In the genomic region with DNA sequence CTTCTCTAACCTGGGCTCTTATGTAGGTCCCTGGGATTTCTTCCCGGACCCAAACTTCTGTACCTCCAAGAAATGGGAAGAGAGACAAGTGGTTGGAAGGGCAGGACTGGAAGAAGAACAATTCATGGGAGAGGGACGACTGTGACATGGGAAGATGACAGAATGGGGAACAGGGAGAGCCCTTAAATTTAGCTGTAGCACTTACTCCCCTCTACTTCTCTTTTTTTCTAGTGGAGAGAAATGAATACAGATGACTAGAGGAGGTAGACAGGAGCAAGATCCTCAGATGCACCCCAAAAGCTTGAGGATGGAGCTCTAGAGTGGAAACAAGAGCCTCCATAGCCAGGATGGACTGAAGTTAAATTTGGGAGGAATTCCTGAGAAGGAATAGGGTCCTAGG, we compare ENCODE assay signal across 10 cellular contexts. TPM values are rescaled to one million over a fixed set of nuclear protein-coding genes. Genes with fewer than 3 reads are reported as not detected.
DNase-seq lines count a peak whose midpoint lies in the region; ATAC-seq, FAIRE-seq and TF ChIP-seq lines count a peak whose summit lies in the region.
"Had no signal": no experiment of that assay in that cellular context is flagged by ENCODE, and none has a peak within 500 bp of the region (broad histone marks: within the 10 kb centered on the region; RNA-seq: fewer than 3 reads in every experiment).

No MANE protein-coding gene starts in this region.

- H4K20me1 ChIP-seq in HepG2 (ENCODE audit: insufficient read depth, low read length) = peaks cover 5% of the 10 kb centered on the region; the same call in 1 of the 2 replicates

- POLR2A ChIA-PET in HepG2 (lab: Yijun Ruan, JAX) = interaction anchor here (1.2 kb wide), 1 partner anchor 16 kb away, joined by 4 read pairs; a partner anchor contains a TSS
- POLR2A ChIA-PET in activated CD4-positive, alpha-beta memory T cell treated with anti-CD3 and anti-CD28 coated beads, Interleukin-2, amount 10 ng/mL, durations not matched to agents 7 days and 5 days (lab: Charles Lee) = interaction anchor here (1.1 to 19.7 kb wide), 12 partner anchors 8 to 263 kb away, joined by 3 to 639 read pairs (median 10); a partner anchor contains a TSS

- peaks cover 70% of the 10 kb centered on the region for H3K4me1 Mint-ChIP-seq in activated CD4-positive, alpha-beta memory T cell treated with anti-CD3 and anti-CD28 coated beads, Interleukin-2, amount 10 ng/mL, durations not matched to agents 7 days and 5 days
- peaks cover 56% of the 10 kb centered on the region for H3K4me1 Mint-ChIP-seq in memory B cell

- no peak for FAIRE-seq in HepG2 (lab: Jason Lieb, UNC)

- no peaks in the 10 kb centered on the region for H3K36me3 ChIP-seq in liver (ENCODE audit: control insufficient read depth in 4 of 4, insufficient read depth in 3 of 4, low read depth in 1 of 4, low read length in 3 of 4)
- peaks cover 0 to 2% of the 10 kb centered on the region in 2 experiments; a peak in 3 of 5 replicates for H3K36me3 ChIP-seq in HepG2 (replicated peaks in 1 of 2; ENCODE audit: control insufficient read depth in 1 of 2, insufficient read depth in 2 of 2, low read length in 2 of 2)

- H3K79me2 ChIP-seq in HepG2 (ENCODE audit: insufficient read depth, low read length) = peaks cover 23% of the 10 kb centered on the region

- H3K9ac ChIP-seq in liver (ENCODE audit: low read depth in 1 of 2, low read length in 2 of 2) = peak overlapping the region in 1 of 2 donors; percentile 48
- H3K9ac ChIP-seq in HepG2 (ENCODE audit: insufficient read depth, low read depth, low read length) = no peak overlapping the region

- H3K9me3 ChIP-seq in liver (ENCODE audit: control insufficient read depth in 4 of 4, low read length in 3 of 4) = no peaks in the 10 kb centered on the region
- H3K9me3 ChIP-seq in HepG2 (ENCODE audit: low read length) = no peaks in the 10 kb centered on the region

- intact Hi-C loops in HepG2 (cut with micrococcal nuclease; ENCODE audit: unreplicated experiment) = no loop called here

- peak overlapping the region; percentile 90 for H3K4me3 Mint-ChIP-seq in activated CD4-positive, alpha-beta memory T cell treated with anti-CD3 and anti-CD28 coated beads, Interleukin-2, amount 10 ng/mL, durations not matched to agents 7 days and 5 days
- H3K4me3 Mint-ChIP-seq in memory B cell = peak overlapping the region; percentile 94

- no peak overlapping the region for H3K4me3 ChIP-seq in liver (ENCODE audit: low read depth in 1 of 3, low read length in 3 of 3)
- no peak overlapping the region for H3K4me3 ChIP-seq in HepG2 (replicated peaks in 1 of 3; ENCODE audit: insufficient read depth in 1 of 3, low read depth in 2 of 3, low read length in 3 of 3)

- WGBS in liver = 73% methylated on average over 2 of the region's 2 CpGs
- WGBS in HepG2 (ENCODE audit: low lambda C conversion rate) = 92% methylated on average over 2 of the region's 2 CpGs

- H3K4me1 ChIP-seq in liver (ENCODE audit: control insufficient read depth in 4 of 4, insufficient read depth in 4 of 4, low read length in 3 of 4) (peaks cover 0 to 21% (median 10%) of the 10 kb centered on the region in 4 donors), HepG2 (ENCODE audit: insufficient read depth, low read length) (peaks cover 57% of the 10 kb centered on the region)

- H2AFZ ChIP-seq in HepG2 (ENCODE audit: low read length) = no peak overlapping the region

- TF ChIP-seq CTCF in liver (IDR thresholded peaks at IDR 0.05; ENCODE audit: low read depth, low read length, missing input control) (no peak), HepG2 (CRISPR knock-in tag; IDR thresholded peaks at IDR 0.05) (no peak)

- H3K9me3 Mint-ChIP-seq in activated CD4-positive, alpha-beta memory T cell treated with anti-CD3 and anti-CD28 coated beads, Interleukin-2, amount 10 ng/mL, durations not matched to agents 7 days and 5 days = no peaks in the 10 kb centered on the region
- no peaks in the 10 kb centered on the region for H3K9me3 Mint-ChIP-seq in memory B cell

- TF ChIP-seq RAD21 in liver (IDR thresholded peaks at IDR 0.05) (no peak), HepG2 (CRISPR knock-in tag; IDR thresholded peaks at IDR 0.05) (no peak)

- H3K27me3 ChIP-seq in liver (ENCODE audit: control insufficient read depth in 4 of 4, insufficient read depth in 4 of 4, low read length in 3 of 4) (no peaks in the 10 kb centered on the region), HepG2 (ENCODE audit: control insufficient read depth in 1 of 2, insufficient read depth in 2 of 2, low read length in 2 of 2) (no peaks in the 10 kb centered on the region; a peak in 1 of 5 replicates)

- TF ChIP-seq POLR2A in HepG2 (IDR thresholded peaks at IDR 0.05; ENCODE audit: insufficient read depth in 1 of 2, low read depth in 2 of 2, low read length in 2 of 2) = no peak

- CTCF ChIA-PET in HepG2 (lab: Yijun Ruan, JAX; ENCODE audit: low intra/inter-chr PET ratio, low total read pairs) = no interaction called here
- CTCF ChIA-PET in activated CD4-positive, alpha-beta memory T cell treated with anti-CD3 and anti-CD28 coated beads, Interleukin-2, amount 10 ng/mL, durations not matched to agents 7 days and 5 days (lab: Charles Lee) = interaction anchor here (1.0 to 19.4 kb wide), 6 partner anchors 9 to 231 kb away, joined by 3 to 554 read pairs (median 23); a partner anchor contains a TSS

- DNase-seq in HepG2 (ENCODE audit: low spot score) = no peak
- no peak for DNase-seq in activated CD4-positive, alpha-beta memory T cell treated with anti-CD3 and anti-CD28 coated beads, Interleukin-2, amount 10 ng/mL, durations not matched to agents 7 days and 5 days
- DNase-seq in memory B cell (ENCODE audit: low spot score in 2 of 2) = no peak
- no peak for DNase-seq in hippocampal formation (lab: John Stamatoyannopoulos, UW)
- DNase-seq in mucosa of gallbladder (ENCODE audit: low spot score) = no peak
- DNase-seq in activated gamma-delta T cell (lab: John Stamatoyannopoulos, UW) = no peak
- DNase-seq: NCI-H2171 treated with DMSO at 0.1 percent for 48 hours had no signal

- peak overlapping the region; percentile 84 to 94 for H3K27ac ChIP-seq in liver (ENCODE audit: low read depth in 1 of 2, low read length in 2 of 2)
- H3K27ac ChIP-seq in HepG2 (ENCODE audit: extremely low read length, insufficient read depth, low read length) = no peak overlapping the region

- no peak for TF ChIP-seq EP300 in HepG2 (IDR thresholded peaks at IDR 0.05; ENCODE audit: low read depth in 2 of 2, low read length in 2 of 2)
- no peak for TF ChIP-seq EP300 in HepG2 (CRISPR knock-in tag; IDR thresholded peaks at IDR 0.05; ENCODE audit: borderline replicate concordance)

- BruUV-seq in HepG2 (replicated peaks; lab: Mats Ljungman, UMichigan) = no TSS peak

- in situ Hi-C loops in HepG2 (cut with HindIII; ENCODE audit: extremely low pct_ligation_motif_present, low pct_unique_long_range_greater_than_20kb) = no loop called here

- H3K4me2 ChIP-seq in HepG2 (ENCODE audit: low read depth, low read length) = no peak overlapping the region

- H3K27me3 Mint-ChIP-seq in activated CD4-positive, alpha-beta memory T cell treated with anti-CD3 and anti-CD28 coated beads, Interleukin-2, amount 10 ng/mL, durations not matched to agents 7 days and 5 days = no peaks in the 10 kb centered on the region
- no peaks in the 10 kb centered on the region for H3K27me3 Mint-ChIP-seq in memory B cell

- no peak for ATAC-seq in HepG2
- no peak for ATAC-seq in memory B cell (ENCODE audit: low read depth)
- ATAC-seq in GM21576 (IDR thresholded peaks at IDR 0.05; ENCODE audit: unreplicated experiment) = no peak
- ATAC-seq: left colon had no signal

- H3K36me3 Mint-ChIP-seq in activated CD4-positive, alpha-beta memory T cell treated with anti-CD3 and anti-CD28 coated beads, Interleukin-2, amount 10 ng/mL, durations not matched to agents 7 days and 5 days (ENCODE audit: low read depth) = peaks cover 60% of the 10 kb centered on the region
- H3K36me3 Mint-ChIP-seq in memory B cell = peaks cover 8% of the 10 kb centered on the region

- H3K27ac Mint-ChIP-seq in activated CD4-positive, alpha-beta memory T cell treated with anti-CD3 and anti-CD28 coated beads, Interleukin-2, amount 10 ng/mL, durations not matched to agents 7 days and 5 days = peak overlapping the region; percentile 89
- H3K27ac Mint-ChIP-seq in memory B cell = peak overlapping the region; percentile 95

RNA-seq across cellular contexts. Expression of a gene that starts 2.3 kb away (rescaled TPM):
- 10 to 100 TPM in 1 of 2 donors, 1 to 10 TPM in 1; 7.4 to 13.8 TPM for total RNA-seq in liver
- polyA plus RNA-seq in liver = 10 to 100 TPM; 21.9 to 32.9 TPM
- total RNA-seq in HepG2 (2016; rRNA removed; fragmentation: Illumina TruSeq; extraction: Trizol) = 7.7 TPM in 2 replicates
- total RNA-seq in HepG2 (2016; cell fraction: cytosol; rRNA removed; fragmentation: Illumina TruSeq; extraction: Trizol; ENCODE audit: low read depth) = 2.6 and 3.6 TPM in 2 replicates
- 5.8 and 6.8 TPM in 2 replicates for total RNA-seq in HepG2 (2016; cell fraction: insoluble cytoplasmic fraction; rRNA removed; fragmentation: Illumina TruSeq; extraction: Trizol)
- 5.8 and 7.4 TPM in 2 replicates for total RNA-seq in HepG2 (2016; cell fraction: membrane; rRNA removed; fragmentation: Illumina TruSeq; extraction: Trizol)
- 5.9 and 6.2 TPM in 2 replicates for total RNA-seq in HepG2 (2016; cell fraction: nucleus; rRNA removed; fragmentation: Illumina TruSeq; extraction: Trizol)
- 23.4 and 27.1 TPM in 2 replicates for polyA plus RNA-seq in HepG2 (2011; rRNA removed)
- 28.2 and 39.4 TPM in 2 replicates for polyA plus RNA-seq in HepG2 (2011; cell fraction: cytosol; rRNA removed)
- 16.2 and 18.8 TPM in 2 replicates for polyA plus RNA-seq in HepG2 (2011; cell fraction: nucleus; rRNA removed)
- 15.8 and 27.4 TPM in 2 replicates for polyA plus RNA-seq in HepG2 (2012)
- polyA plus RNA-seq in HepG2 (2016; cell fraction: cytosol; fragmentation: Illumina TruSeq; extraction: Trizol; ENCODE audit: low read depth) = 9.6 and 10.7 TPM in 2 replicates
- polyA plus RNA-seq in HepG2 (2016; cell fraction: insoluble cytoplasmic fraction; fragmentation: Illumina TruSeq; extraction: Trizol; ENCODE audit: low read depth) = 21.0 and 25.0 TPM in 2 replicates
- 18.5 and 19.3 TPM in 2 replicates for polyA plus RNA-seq in HepG2 (2016; cell fraction: membrane; fragmentation: Illumina TruSeq; extraction: Trizol; ENCODE audit: low read depth)
- 22.3 and 26.4 TPM in 2 replicates for polyA plus RNA-seq in HepG2 (2016; cell fraction: nucleus; fragmentation: Illumina TruSeq; extraction: Trizol; ENCODE audit: insufficient read depth, low read depth)
- polyA minus RNA-seq in HepG2 (2011; rRNA and poly(A)+ RNA removed; ENCODE audit: low replicate concordance) = 83.5 and 114 TPM in 2 replicates
- polyA minus RNA-seq in HepG2 (2011; cell fraction: cytosol; rRNA and poly(A)+ RNA removed) = 21.8 and 27.6 TPM in 2 replicates
- polyA minus RNA-seq in HepG2 (2011; cell fraction: nucleus; rRNA and poly(A)+ RNA removed) = 11.5 and 17.4 TPM in 2 replicates
- total RNA-seq in activated CD4-positive, alpha-beta memory T cell treated with anti-CD3 and anti-CD28 coated beads, Interleukin-2, amount 10 ng/mL, durations not matched to agents 7 days and 5 days = 100 to 1,000 TPM; 192 to 201 TPM
- 57.2 TPM for total RNA-seq in mucosa of gallbladder

RNA-seq across cellular contexts. Expression of a gene that starts 17.0 kb away (rescaled TPM):
- 10 to 100 TPM; 21.6 to 42.9 TPM for total RNA-seq in liver
- 10 to 100 TPM; 19.7 to 28.5 TPM for polyA plus RNA-seq in liver
- total RNA-seq in HepG2 (2016; rRNA removed; fragmentation: Illumina TruSeq; extraction: Trizol) = 16.3 and 19.2 TPM in 2 replicates
- 4.1 and 5.8 TPM in 2 replicates for total RNA-seq in HepG2 (2016; cell fraction: cytosol; rRNA removed; fragmentation: Illumina TruSeq; extraction: Trizol; ENCODE audit: low read depth)
- total RNA-seq in HepG2 (2016; cell fraction: insoluble cytoplasmic fraction; rRNA removed; fragmentation: Illumina TruSeq; extraction: Trizol) = 10.3 and 20.0 TPM in 2 replicates
- 9.1 and 11.2 TPM in 2 replicates for total RNA-seq in HepG2 (2016; cell fraction: membrane; rRNA removed; fragmentation: Illumina TruSeq; extraction: Trizol)
- 32.4 and 32.5 TPM in 2 replicates for total RNA-seq in HepG2 (2016; cell fraction: nucleus; rRNA removed; fragmentation: Illumina TruSeq; extraction: Trizol)
- 28.5 and 33.3 TPM in 2 replicates for polyA plus RNA-seq in HepG2 (2011; rRNA removed)
- 25.0 and 31.9 TPM in 2 replicates for polyA plus RNA-seq in HepG2 (2011; cell fraction: cytosol; rRNA removed)
- polyA plus RNA-seq in HepG2 (2011; cell fraction: nucleus; rRNA removed) = 53.3 and 57.1 TPM in 2 replicates
- polyA plus RNA-seq in HepG2 (2012) = 41.4 and 42.4 TPM in 2 replicates
- polyA plus RNA-seq in HepG2 (2016; cell fraction: cytosol; fragmentation: Illumina TruSeq; extraction: Trizol; ENCODE audit: low read depth) = 2.6 TPM in 2 replicates
- 10.3 and 12.6 TPM in 2 replicates for polyA plus RNA-seq in HepG2 (2016; cell fraction: insoluble cytoplasmic fraction; fragmentation: Illumina TruSeq; extraction: Trizol; ENCODE audit: low read depth)
- 7.0 and 7.4 TPM in 2 replicates for polyA plus RNA-seq in HepG2 (2016; cell fraction: membrane; fragmentation: Illumina TruSeq; extraction: Trizol; ENCODE audit: low read depth)
- 37.7 and 37.8 TPM in 2 replicates for polyA plus RNA-seq in HepG2 (2016; cell fraction: nucleus; fragmentation: Illumina TruSeq; extraction: Trizol; ENCODE audit: insufficient read depth, low read depth)
- polyA minus RNA-seq in HepG2 (2011; rRNA and poly(A)+ RNA removed; ENCODE audit: low replicate concordance) = 46.4 and 107 TPM in 2 replicates
- polyA minus RNA-seq in HepG2 (2011; cell fraction: cytosol; rRNA and poly(A)+ RNA removed) = 35.8 and 57.5 TPM in 2 replicates
- 43.4 and 64.5 TPM in 2 replicates for polyA minus RNA-seq in HepG2 (2011; cell fraction: nucleus; rRNA and poly(A)+ RNA removed)
- total RNA-seq in activated CD4-positive, alpha-beta memory T cell treated with anti-CD3 and anti-CD28 coated beads, Interleukin-2, amount 10 ng/mL, durations not matched to agents 7 days and 5 days = 100 to 1,000 TPM; 111 to 113 TPM
- total RNA-seq in mucosa of gallbladder = 123 TPM

RNA-seq across cellular contexts. Expression of a gene that starts 30.1 kb away (rescaled TPM):
- total RNA-seq in liver (10 to 100 TPM; 11.6 to 12.3 TPM), HepG2 (2016; rRNA removed; fragmentation: Illumina TruSeq; extraction: Trizol) (16.8 and 21.5 TPM in 2 replicates), mucosa of gallbladder (22.6 TPM)
- polyA plus RNA-seq in liver (10 to 100 TPM in 1 of 2 donors, 1 to 10 TPM in 1; 10.0 to 14.8 TPM), HepG2 (2011; rRNA removed) (46.8 and 47.8 TPM in 2 replicates)
- 20.3 and 25.5 TPM in 2 replicates for total RNA-seq in HepG2 (2016; cell fraction: cytosol; rRNA removed; fragmentation: Illumina TruSeq; extraction: Trizol; ENCODE audit: low read depth)
- total RNA-seq in HepG2 (2016; cell fraction: insoluble cytoplasmic fraction; rRNA removed; fragmentation: Illumina TruSeq; extraction: Trizol) = 17.1 and 19.6 TPM in 2 replicates
- total RNA-seq in HepG2 (2016; cell fraction: membrane; rRNA removed; fragmentation: Illumina TruSeq; extraction: Trizol) = 36.5 and 42.1 TPM in 2 replicates
- total RNA-seq in HepG2 (2016; cell fraction: nucleus; rRNA removed; fragmentation: Illumina TruSeq; extraction: Trizol) = 16.9 and 22.3 TPM in 2 replicates
- 34.6 and 41.7 TPM in 2 replicates for polyA plus RNA-seq in HepG2 (2011; cell fraction: cytosol; rRNA removed)
- polyA plus RNA-seq in HepG2 (2011; cell fraction: nucleus; rRNA removed) = 70.5 and 72.6 TPM in 2 replicates
- polyA plus RNA-seq in HepG2 (2012) = 17.5 and 20.8 TPM in 2 replicates
- 42.7 and 51.8 TPM in 2 replicates for polyA plus RNA-seq in HepG2 (2016; cell fraction: cytosol; fragmentation: Illumina TruSeq; extraction: Trizol; ENCODE audit: low read depth)
- 29.8 and 30.5 TPM in 2 replicates for polyA plus RNA-seq in HepG2 (2016; cell fraction: insoluble cytoplasmic fraction; fragmentation: Illumina TruSeq; extraction: Trizol; ENCODE audit: low read depth)
- polyA plus RNA-seq in HepG2 (2016; cell fraction: membrane; fragmentation: Illumina TruSeq; extraction: Trizol; ENCODE audit: low read depth) = 58.5 and 61.9 TPM in 2 replicates
- polyA plus RNA-seq in HepG2 (2016; cell fraction: nucleus; fragmentation: Illumina TruSeq; extraction: Trizol; ENCODE audit: insufficient read depth, low read depth) = 62.7 and 64.3 TPM in 2 replicates
- polyA minus RNA-seq in HepG2 (2011; rRNA and poly(A)+ RNA removed; ENCODE audit: low replicate concordance) = 72.3 and 77.1 TPM in 2 replicates
- polyA minus RNA-seq in HepG2 (2011; cell fraction: cytosol; rRNA and poly(A)+ RNA removed) = 15.6 and 19.4 TPM in 2 replicates
- polyA minus RNA-seq in HepG2 (2011; cell fraction: nucleus; rRNA and poly(A)+ RNA removed) = 9.1 and 11.2 TPM in 2 replicates
- 10 to 100 TPM; 18.0 to 19.0 TPM for total RNA-seq in activated CD4-positive, alpha-beta memory T cell treated with anti-CD3 and anti-CD28 coated beads, Interleukin-2, amount 10 ng/mL, durations not matched to agents 7 days and 5 days

RNA-seq across cellular contexts. Expression of a gene that starts 41.1 kb away (rescaled TPM):
- total RNA-seq in liver (10 to 100 TPM; 68.9 to 75.0 TPM), HepG2 (2016; rRNA removed; fragmentation: Illumina TruSeq; extraction: Trizol) (85.3 and 126 TPM in 2 replicates), mucosa of gallbladder (60.1 TPM)
- polyA plus RNA-seq in liver (10 to 100 TPM; 10.9 to 18.8 TPM), HepG2 (2011; rRNA removed) (73.6 and 76.6 TPM in 2 replicates)
- total RNA-seq in HepG2 (2016; cell fraction: cytosol; rRNA removed; fragmentation: Illumina TruSeq; extraction: Trizol; ENCODE audit: low read depth) = 43.1 and 51.6 TPM in 2 replicates
- total RNA-seq in HepG2 (2016; cell fraction: insoluble cytoplasmic fraction; rRNA removed; fragmentation: Illumina TruSeq; extraction: Trizol) = 89.3 and 123 TPM in 2 replicates
- 26.3 and 32.0 TPM in 2 replicates for total RNA-seq in HepG2 (2016; cell fraction: membrane; rRNA removed; fragmentation: Illumina TruSeq; extraction: Trizol)
- total RNA-seq in HepG2 (2016; cell fraction: nucleus; rRNA removed; fragmentation: Illumina TruSeq; extraction: Trizol) = 76.7 and 93.4 TPM in 2 replicates
- polyA plus RNA-seq in HepG2 (2011; cell fraction: cytosol; rRNA removed) = 69.6 and 79.5 TPM in 2 replicates
- 104 and 106 TPM in 2 replicates for polyA plus RNA-seq in HepG2 (2011; cell fraction: nucleus; rRNA removed)
- polyA plus RNA-seq in HepG2 (2012) = 30.9 and 40.3 TPM in 2 replicates
- polyA plus RNA-seq in HepG2 (2016; cell fraction: cytosol; fragmentation: Illumina TruSeq; extraction: Trizol; ENCODE audit: low read depth) = 3.7 and 4.0 TPM in 2 replicates
- polyA plus RNA-seq in HepG2 (2016; cell fraction: insoluble cytoplasmic fraction; fragmentation: Illumina TruSeq; extraction: Trizol; ENCODE audit: low read depth) = 75.4 and 87.3 TPM in 2 replicates
- polyA plus RNA-seq in HepG2 (2016; cell fraction: membrane; fragmentation: Illumina TruSeq; extraction: Trizol; ENCODE audit: low read depth) = 7.2 and 10.0 TPM in 2 replicates
- 69.6 and 70.2 TPM in 2 replicates for polyA plus RNA-seq in HepG2 (2016; cell fraction: nucleus; fragmentation: Illumina TruSeq; extraction: Trizol; ENCODE audit: insufficient read depth, low read depth)
- 297 and 701 TPM in 2 replicates for polyA minus RNA-seq in HepG2 (2011; rRNA and poly(A)+ RNA removed; ENCODE audit: low replicate concordance)
- polyA minus RNA-seq in HepG2 (2011; cell fraction: cytosol; rRNA and poly(A)+ RNA removed) = 83.2 and 92.9 TPM in 2 replicates
- 87.9 and 109 TPM in 2 replicates for polyA minus RNA-seq in HepG2 (2011; cell fraction: nucleus; rRNA and poly(A)+ RNA removed)
- total RNA-seq in activated CD4-positive, alpha-beta memory T cell treated with anti-CD3 and anti-CD28 coated beads, Interleukin-2, amount 10 ng/mL, durations not matched to agents 7 days and 5 days = 10 to 100 TPM; 93.9 to 95.2 TPM
